Comparison of ENCODE assay signal across 8 cellular contexts in the genomic region with DNA sequence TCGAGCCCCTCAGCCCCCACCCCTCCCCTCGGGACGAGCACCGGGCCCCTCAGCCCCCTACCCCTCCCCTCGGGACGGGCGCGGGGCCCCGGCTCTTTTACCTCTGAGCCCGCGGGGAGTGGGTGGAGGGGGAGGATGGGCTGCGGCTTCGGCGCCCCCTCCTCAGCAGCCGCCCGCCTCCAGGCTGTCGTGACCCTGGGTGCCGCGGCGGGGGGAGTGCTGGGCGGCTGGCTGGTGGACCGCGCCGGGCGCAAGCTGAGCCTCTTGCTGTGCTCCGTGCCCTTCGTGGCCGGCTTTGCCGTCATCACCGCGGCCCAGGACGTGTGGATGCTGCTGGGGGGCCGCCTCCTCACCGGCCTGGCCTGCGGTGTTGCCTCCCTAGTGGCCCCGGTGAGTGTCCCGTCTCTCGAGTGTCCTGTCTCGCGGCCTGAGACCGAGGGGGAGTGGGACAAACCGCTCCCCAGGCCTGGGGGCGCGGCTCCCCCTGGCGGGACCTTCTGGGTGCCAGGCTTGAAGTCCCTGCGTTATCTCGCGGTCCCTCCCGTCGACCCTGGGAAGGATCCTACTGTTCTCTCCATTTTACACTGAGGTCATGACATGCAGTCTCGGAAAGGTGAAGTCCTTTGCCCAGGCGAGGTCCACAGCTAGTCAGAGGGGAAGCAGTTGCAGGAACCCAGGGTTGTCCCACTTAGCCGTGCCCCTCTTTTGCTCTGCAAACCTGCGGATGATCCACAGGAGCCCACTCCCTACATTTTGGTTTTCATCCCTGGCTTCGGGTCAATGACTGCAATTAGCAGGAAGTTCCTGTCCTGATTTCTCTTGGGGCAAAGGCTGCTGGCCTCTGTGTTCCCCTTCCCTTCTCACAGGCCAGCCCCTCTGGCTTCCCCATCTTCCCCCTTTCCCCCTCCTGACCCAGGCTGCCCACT. TPM values are rescaled to one million over a fixed set of nuclear protein-coding genes. Genes with fewer than 3 reads are reported as not detected.
A peak's percentile ranks its signal among the peaks of the same experiment; 100 is the strongest.
DNase-seq lines count a peak whose midpoint lies in the region; ATAC-seq and TF ChIP-seq lines count a peak whose summit lies in the region.

No MANE protein-coding gene starts in this region.

- DNase-seq in stimulated activated CD4-positive, alpha-beta T cell treated with anti-CD3 and anti-CD28 coated beads, Interleukin-12 subunit alpha, Interleukin-12 subunit beta, amount 100 ng/mL, for 4 hours = peak; percentile 16
- no peak for DNase-seq in stimulated activated CD4-positive, alpha-beta T cell treated with anti-CD3 and anti-CD28 coated beads, Interleukin-1b, Interleukin-23, amount 100 ng/mL, for 48 hours
- peak; percentile 18 to 50 for DNase-seq in SHP77 (lab: John Stamatoyannopoulos, UW)
- DNase-seq in breast epithelium (ENCODE audit: low spot score in 2 of 2) = no peak
- no peak for DNase-seq in kidney epithelial cell (ENCODE audit: low read depth)
- peak; percentile 31 for DNase-seq in stimulated activated CD8-positive, alpha-beta memory T cell treated with anti-CD3 and anti-CD28 coated beads, Interleukin-4, amount 100 ng/mL, for 24 hours (ENCODE audit: low read depth)
- no peak for DNase-seq in NCI-H2081 (lab: John Stamatoyannopoulos, UW)

- H3K4me3 ChIP-seq in breast epithelium = peak overlapping the region; percentile 80 to 86 (median 82)
- peak overlapping the region; percentile 76 for H3K4me3 ChIP-seq in kidney epithelial cell (ENCODE audit: low read depth, low read length)

- H3K27ac ChIP-seq in breast epithelium = peak overlapping the region; percentile 86

- no peak for TF ChIP-seq POLR2A in breast epithelium (IDR thresholded peaks at IDR 0.05)

- intact Hi-C loops in breast epithelium (cut with DNase I; ENCODE audit: low total_unique reads) = loop anchor here (10.0 kb wide), 1 partner anchor 57 kb away; a partner anchor contains a TSS

- no peaks in the 10 kb centered on the region for H3K9me3 ChIP-seq in breast epithelium

- H3K36me3 ChIP-seq in breast epithelium = no peaks in the 10 kb centered on the region
- no peaks in the 10 kb centered on the region for H3K36me3 ChIP-seq in kidney epithelial cell (ENCODE audit: control insufficient read depth, insufficient read depth, low read length)

- H3K4me1 ChIP-seq in breast epithelium = peaks cover 7 to 8% of the 10 kb centered on the region in 2 donors

- ATAC-seq in HG03175 (IDR thresholded peaks at IDR 0.05; ENCODE audit: unreplicated experiment) = no peak

- TF ChIP-seq CTCF in breast epithelium (IDR thresholded peaks at IDR 0.05) = no peak
- TF ChIP-seq CTCF in kidney epithelial cell (IDR thresholded peaks at IDR 0.05; ENCODE audit: insufficient read depth, low read length, poor library complexity, severe bottlenecking) = peak; percentile 83

- no peaks in the 10 kb centered on the region for H3K27me3 ChIP-seq in breast epithelium
- no peaks in the 10 kb centered on the region for H3K27me3 ChIP-seq in kidney epithelial cell (ENCODE audit: control insufficient read depth, insufficient read depth, low read length)

RNA-seq across cellular contexts. Expression of a gene that starts 1.0 kb away (rescaled TPM):
- total RNA-seq in breast epithelium (10 to 100 TPM; 17.7 to 38.7 (median 20.9) TPM), kidney epithelial cell (27.5 and 28.8 TPM in 2 replicates)

RNA-seq across cellular contexts. Expression of a gene that starts 26.2 kb away (rescaled TPM):
- total RNA-seq in breast epithelium (10 to 100 TPM in 2 of 3 donors, 1 to 10 TPM in 1; 7.7 to 16.7 (median 16.0) TPM), kidney epithelial cell (5.1 and 5.7 TPM in 2 replicates)

RNA-seq across cellular contexts. Expression of a gene that starts 53.2 kb away (rescaled TPM):
- 1,000 to 10,000 TPM; 2,790 to 3,232 (median 3,032) TPM for total RNA-seq in breast epithelium
- total RNA-seq in kidney epithelial cell = 4,686 and 4,885 TPM in 2 replicates

RNA-seq across cellular contexts. Expression of a gene that starts 53.3 kb away (rescaled TPM):
- total RNA-seq in breast epithelium (10 to 100 TPM; 11.7 to 21.3 (median 17.9) TPM), kidney epithelial cell (26.6 and 30.1 TPM in 2 replicates)

Comparison
In these comparisons a context has a peak if more than half of its experiments do, and no peak if none do; other contexts are left out.
1. DNase-seq: peak in stimulated activated CD4-positive, alpha-beta T cell treated with anti-CD3 and anti-CD28 coated beads, Interleukin-12 subunit alpha, Interleukin-12 subunit beta, amount 100 ng/mL, for 4 hours (single experiment), SHP77 (2 of 2) and stimulated activated CD8-positive, alpha-beta memory T cell treated with anti-CD3 and anti-CD28 coated beads, Interleukin-4, amount 100 ng/mL, for 24 hours (single experiment); none in stimulated activated CD4-positive, alpha-beta T cell treated with anti-CD3 and anti-CD28 coated beads, Interleukin-1b, Interleukin-23, amount 100 ng/mL, for 48 hours (single experiment), breast epithelium (0 of 2), kidney epithelial cell (single experiment) and NCI-H2081 (0 of 2).